13 cellular contexts compared by ENCODE assay signal in the genomic region with DNA sequence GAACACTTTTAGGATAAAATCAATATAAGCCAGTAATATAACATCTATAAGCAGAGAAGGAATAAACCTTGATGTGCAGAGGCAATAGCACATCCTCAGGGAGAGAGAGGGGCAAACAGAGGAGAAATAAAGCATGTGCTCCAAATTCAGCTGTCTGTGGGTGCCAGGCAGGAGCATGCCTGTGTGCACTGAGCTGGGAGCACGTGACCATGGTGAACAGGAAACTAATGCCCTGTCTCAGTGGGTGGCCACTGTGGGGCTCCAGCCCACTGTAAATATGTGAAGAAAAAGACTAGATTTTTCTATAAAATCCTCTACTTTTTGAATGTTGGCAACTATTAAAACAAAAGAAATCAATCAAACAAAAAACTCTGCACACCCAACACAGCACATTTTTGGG. TPM values are rescaled to one million over a fixed set of nuclear protein-coding genes. Genes with fewer than 3 reads are reported as not detected.
DNase-seq lines count a peak whose midpoint lies in the region; ATAC-seq and TF ChIP-seq lines count a peak whose summit lies in the region.
"Had no signal": no experiment of that assay in that cellular context is flagged by ENCODE, and none has a peak within 500 bp of the region (broad histone marks: within the 10 kb centered on the region; RNA-seq: fewer than 3 reads in every experiment).

No MANE protein-coding gene starts in this region.

- no peaks in the 10 kb centered on the region for H3K27me3 Mint-ChIP-seq in activated naive CD8-positive, alpha-beta T cell
- H3K27me3 Mint-ChIP-seq in chondrocyte (ENCODE audit: low read depth), result peaks cover 4% of the 10 kb centered on the region
- H3K27me3 Mint-ChIP-seq: brain had no signal

- H3K27me3 ChIP-seq in SJSA1 (replicated peaks) (no peaks in the 10 kb centered on the region), neutrophil (no peaks in the 10 kb centered on the region)

- no peaks in the 10 kb centered on the region for H3K36me3 ChIP-seq in SJSA1
- peaks cover 29% of the 10 kb centered on the region for H3K36me3 ChIP-seq in neutrophil

- no peaks in the 10 kb centered on the region for H3K36me3 Mint-ChIP-seq in activated naive CD8-positive, alpha-beta T cell
- no peaks in the 10 kb centered on the region for H3K36me3 Mint-ChIP-seq in chondrocyte (ENCODE audit: low read depth)
- H3K36me3 Mint-ChIP-seq: brain; stimulated activated memory B cell treated with anti-CD40 and anti-IgM and Interleukin-4, amounts not matched to agents 10 μg/mL and 1 μg/mL and 100 μg/mL, for 72 hours had no signal

- H3K4me1 ChIP-seq in SJSA1 (replicated peaks), result peaks cover 24% of the 10 kb centered on the region
- H3K4me1 ChIP-seq in neutrophil (ENCODE audit: control insufficient read depth in 1 of 2, insufficient read depth in 1 of 2, low read depth in 1 of 2, low read length in 1 of 2), result peaks cover 22 to 25% of the 10 kb centered on the region in 2 experiments

- no peaks in the 10 kb centered on the region for H3K9me3 Mint-ChIP-seq in activated naive CD8-positive, alpha-beta T cell (ENCODE audit: low read depth)
- H3K9me3 Mint-ChIP-seq in chondrocyte (ENCODE audit: low read depth), result peaks cover 4% of the 10 kb centered on the region
- H3K9me3 Mint-ChIP-seq: brain; nephron; stimulated activated memory B cell treated with anti-CD40 and anti-IgM and Interleukin-4, amounts not matched to agents 10 μg/mL and 1 μg/mL and 100 μg/mL, for 72 hours had no signal

- peak; percentile 42 for ATAC-seq in GM18907 (IDR thresholded peaks at IDR 0.05; ENCODE audit: unreplicated experiment)
- ATAC-seq: stimulated activated memory B cell treated with anti-CD40 and anti-IgM and Interleukin-4, amounts not matched to agents 10 μg/mL and 1 μg/mL and 100 μg/mL, for 72 hours had no signal

- peak overlapping the region; percentile 93 for H3K27ac Mint-ChIP-seq in activated naive CD8-positive, alpha-beta T cell
- no peak overlapping the region for H3K27ac Mint-ChIP-seq in chondrocyte (ENCODE audit: unreplicated experiment)
- H3K27ac Mint-ChIP-seq: brain; nephron; stimulated activated memory B cell treated with anti-CD40 and anti-IgM and Interleukin-4, amounts not matched to agents 10 μg/mL and 1 μg/mL and 100 μg/mL, for 72 hours had no signal

- H3K4me3 Mint-ChIP-seq in activated naive CD8-positive, alpha-beta T cell, result peak overlapping the region; percentile 75
- no peak overlapping the region for H3K4me3 Mint-ChIP-seq in chondrocyte (ENCODE audit: unreplicated experiment)
- H3K4me3 Mint-ChIP-seq: brain; nephron; stimulated activated memory B cell treated with anti-CD40 and anti-IgM and Interleukin-4, amounts not matched to agents 10 μg/mL and 1 μg/mL and 100 μg/mL, for 72 hours had no signal

- DNase-seq in SJSA1 (ENCODE audit: low read depth in 1 of 2, low spot score in 2 of 2) (peak; percentile 40 to 55), foreskin fibroblast (no peak), NCI-H446 treated with DMSO at 0.1 percent for 48 hours (lab: John Stamatoyannopoulos, UW) (no peak), NCI-H187 treated with DMSO at 0.1 percent for 48 hours (lab: John Stamatoyannopoulos, UW) (no peak), chondrocyte (ENCODE audit: low spot score) (no peak)
- DNase-seq: DMS 273 treated with DMSO at 0.1 percent for 48 hours, SIG-M5 had no signal

- H3K9me3 ChIP-seq in SJSA1 (replicated peaks) (no peaks in the 10 kb centered on the region; the same call in 1 of the 2 replicates), neutrophil (no peaks in the 10 kb centered on the region)

- no peak for TF ChIP-seq CTCF in neutrophil (IDR thresholded peaks at IDR 0.05)
- TF ChIP-seq CTCF in foreskin fibroblast (IDR thresholded peaks at IDR 0.05; ENCODE audit: low read depth, low read length), result no peak
- TF ChIP-seq CTCF in chondrocyte (IDR thresholded peaks at IDR 0.05), result no peak

- no peak overlapping the region; the same call in 1 of the 2 replicates for H3K27ac ChIP-seq in SJSA1
- peak overlapping the region; percentile 73 for H3K27ac ChIP-seq in neutrophil

- H3K4me3 ChIP-seq in SJSA1 (no peak overlapping the region), neutrophil (ENCODE audit: low read depth in 1 of 2, low read length in 1 of 2) (no peak overlapping the region), foreskin fibroblast (ENCODE audit: low read depth in 1 of 2, low read length in 2 of 2) (no peak overlapping the region)

- peaks cover 96% of the 10 kb centered on the region for H3K4me1 Mint-ChIP-seq in activated naive CD8-positive, alpha-beta T cell (ENCODE audit: low read depth)
- peaks cover 3% of the 10 kb centered on the region for H3K4me1 Mint-ChIP-seq in chondrocyte (ENCODE audit: low read depth)

RNA-seq across cellular contexts. Expression of gene FYB1, which starts 55.3 kb away (rescaled TPM):
- 0.34 and 0.68 TPM in 2 replicates for total RNA-seq in SJSA1 (2014; rRNA removed; shearing (Covaris generic))
- total RNA-seq in chondrocyte, result not detected in 3 replicates

Comparison
In these comparisons a context has a peak if more than half of its experiments do, and no peak if none do; other contexts are left out.
1. DNase-seq: peak in SJSA1 (2 of 2); none in foreskin fibroblast (0 of 2), NCI-H446 treated with DMSO at 0.1 percent for 48 hours (single experiment), NCI-H187 treated with DMSO at 0.1 percent for 48 hours (single experiment) and chondrocyte (single experiment).